Comparison of ENCODE assay signal across 22 cellular contexts in genomic region chr6:78836610-78837009, GRCh38. TPM values are rescaled to one million over a fixed set of nuclear protein-coding genes. Genes with fewer than 3 reads are reported as not detected.
A peak's percentile ranks its signal among the peaks of the same experiment; 100 is the strongest.
DNase-seq lines count a peak whose midpoint lies in the region; ATAC-seq, FAIRE-seq and TF ChIP-seq lines count a peak whose summit lies in the region.
"Had no signal": no experiment of that assay in that cellular context is flagged by ENCODE, and none has a peak within 500 bp of the region (broad histone marks: within the 10 kb centered on the region; RNA-seq: fewer than 3 reads in every experiment).

No MANE protein-coding gene starts in this region.

- TF ChIP-seq POLR2A in HepG2 (IDR thresholded peaks at IDR 0.05; ENCODE audit: insufficient read depth in 1 of 2, low read depth in 2 of 2, low read length in 2 of 2) (no peak), right lobe of liver (IDR thresholded peaks at IDR 0.05) (no peak)

- WGBS in HepG2 (ENCODE audit: low lambda C conversion rate): 2% methylated on average over 3 of the region's 3 CpGs
- 28% methylated on average over 3 of the region's 3 CpGs for WGBS in right lobe of liver (ENCODE audit: insufficient coverage, low coverage, low lambda C conversion rate, missing lambda C conversion rate)
- 15 to 48% (median 22%) methylated on average over 3 of the region's 3 CpGs for WGBS in small intestine, 3 donors
- WGBS in heart right ventricle, 2 donors: 69 to 80% methylated on average over 3 of the region's 3 CpGs

- H3K4me3 ChIP-seq in HepG2 (replicated peaks in 1 of 3; ENCODE audit: insufficient read depth in 1 of 3, low read depth in 2 of 3, low read length in 3 of 3) (no peak overlapping the region), right lobe of liver (no peak overlapping the region), mucosa of descending colon (no peak overlapping the region), small intestine (ENCODE audit: low read depth in 1 of 2, low read length in 2 of 2) (no peak overlapping the region), heart right ventricle (no peak overlapping the region)
- H3K4me3 ChIP-seq: A549; BLaER1 treated with 17β-estradiol and CSF1 and Interleukin-3, amounts not matched to agents 10 nM and 100 nM; GM12878 had no signal

- peak; percentile 20 for DNase-seq in HepG2 (ENCODE audit: low spot score)
- no peak for DNase-seq in right lobe of liver
- no peak for DNase-seq in mucosa of descending colon
- DNase-seq in small intestine: peak; percentile 69
- no peak for DNase-seq in heart right ventricle
- DNase-seq: Caco-2; Calu3; CD4-positive, alpha-beta T cell; CD8-positive, alpha-beta T cell; DMS 273 treated with DMSO at 0.1 percent for 48 hours; DMS79; DND-41; EL; GDM1 had no signal

- POLR2A ChIA-PET in HepG2 (lab: Yijun Ruan, JAX): no interaction called here

- no peaks in the 10 kb centered on the region for H3K9me3 ChIP-seq in HepG2 (ENCODE audit: low read length)
- no peaks in the 10 kb centered on the region for H3K9me3 ChIP-seq in right lobe of liver
- no peaks in the 10 kb centered on the region for H3K9me3 ChIP-seq in mucosa of descending colon
- no peaks in the 10 kb centered on the region for H3K9me3 ChIP-seq in small intestine (ENCODE audit: control insufficient read depth, low read depth)
- peaks cover 0 to 3% (median 0%) of the 10 kb centered on the region in 11 donors for H3K9me3 ChIP-seq in heart right ventricle
- H3K9me3 ChIP-seq: A549; BLaER1 treated with 17β-estradiol and CSF1 and Interleukin-3, amounts not matched to agents 10 nM and 100 nM; Caco-2 had no signal

- no peak for FAIRE-seq in HepG2 (lab: Jason Lieb, UNC)
- FAIRE-seq in small intestine (lab: Jason Lieb, UNC): no peak
- FAIRE-seq: A549, GM12878, GM12892, GM18507 had no signal

- H3K4me1 ChIP-seq in HepG2 (ENCODE audit: insufficient read depth, low read length) (no peaks in the 10 kb centered on the region), right lobe of liver (peaks cover 0 to 2% (median 0%) of the 10 kb centered on the region in 4 donors), mucosa of descending colon (ENCODE audit: low read depth) (peaks cover 9% of the 10 kb centered on the region), small intestine (ENCODE audit: control insufficient read depth in 2 of 2, insufficient read depth in 1 of 2, low read depth in 1 of 2, low read length in 1 of 2) (no peaks in the 10 kb centered on the region), heart right ventricle (peaks cover 0 to 12% (median 0%) of the 10 kb centered on the region in 9 donors)
- H3K4me1 ChIP-seq: A549; BLaER1 treated with 17β-estradiol and CSF1 and Interleukin-3, amounts not matched to agents 10 nM and 100 nM; Caco-2 had no signal

- H3K27ac ChIP-seq in HepG2 (ENCODE audit: extremely low read length, insufficient read depth, low read length) (no peak overlapping the region), right lobe of liver (no peak overlapping the region), small intestine (ENCODE audit: low read depth in 1 of 2, low read length in 1 of 2) (no peak overlapping the region), heart right ventricle (no peak overlapping the region)
- H3K27ac ChIP-seq: 22Rv1; A549; BLaER1 treated with 17β-estradiol and CSF1 and Interleukin-3, amounts not matched to agents 10 nM and 100 nM; C4-2B had no signal

- no peaks in the 10 kb centered on the region for H4K20me1 ChIP-seq in HepG2 (ENCODE audit: insufficient read depth, low read length)
- H4K20me1 ChIP-seq: BLaER1 treated with 17β-estradiol and CSF1 and Interleukin-3, amounts not matched to agents 10 nM and 100 nM had no signal

- BruUV-seq in HepG2 (replicated peaks; lab: Mats Ljungman, UMichigan): no TSS peak

- no peak overlapping the region for H3K4me2 ChIP-seq in HepG2 (ENCODE audit: low read depth, low read length)
- H3K4me2 ChIP-seq: A549; BLaER1 treated with 17β-estradiol and CSF1 and Interleukin-3, amounts not matched to agents 10 nM and 100 nM had no signal

- no peak for TF ChIP-seq CTCF in HepG2 (CRISPR knock-in tag; IDR thresholded peaks at IDR 0.05)
- TF ChIP-seq CTCF in right lobe of liver (IDR thresholded peaks at IDR 0.05): no peak
- TF ChIP-seq CTCF in mucosa of descending colon (IDR thresholded peaks at IDR 0.05): no peak
- no peak for TF ChIP-seq CTCF in heart right ventricle (IDR thresholded peaks at IDR 0.05)

- TF ChIP-seq EP300 in HepG2 (IDR thresholded peaks at IDR 0.05; ENCODE audit: low read depth in 2 of 2, low read length in 2 of 2) (no peak), HepG2 (CRISPR knock-in tag; IDR thresholded peaks at IDR 0.05; ENCODE audit: borderline replicate concordance) (no peak)

- no peak for TF ChIP-seq RAD21 in HepG2 (CRISPR knock-in tag; IDR thresholded peaks at IDR 0.05)

- ATAC-seq in HepG2: no peak
- ATAC-seq in right lobe of liver: no peak
- ATAC-seq in mucosa of descending colon: peak; percentile 20
- no peak for ATAC-seq in HG02852 (IDR thresholded peaks at IDR 0.05; ENCODE audit: unreplicated experiment)
- ATAC-seq in heart right ventricle: no peak
- ATAC-seq: A549; CD8-positive, alpha-beta T cell; GM12878 had no signal

- H2AFZ ChIP-seq in HepG2 (ENCODE audit: low read length): no peak overlapping the region

- CTCF ChIA-PET in HepG2 (lab: Yijun Ruan, JAX; ENCODE audit: low intra/inter-chr PET ratio, low total read pairs): no interaction called here

- intact Hi-C loops in HepG2 (cut with micrococcal nuclease; ENCODE audit: unreplicated experiment) (no loop called here), right lobe of liver (cut with DNase I) (no loop called here), mucosa of descending colon (cut with DNase I, micrococcal nuclease) (no loop called here), heart right ventricle (cut with DNase I) (no loop called here)

- H3K79me2 ChIP-seq in HepG2 (ENCODE audit: insufficient read depth, low read length): no peaks in the 10 kb centered on the region

- no peak overlapping the region for H3K9ac ChIP-seq in HepG2 (ENCODE audit: insufficient read depth, low read depth, low read length)
- H3K9ac ChIP-seq: BLaER1 treated with 17β-estradiol and CSF1 and Interleukin-3, amounts not matched to agents 10 nM and 100 nM had no signal

- H3K27me3 ChIP-seq in HepG2 (ENCODE audit: control insufficient read depth in 1 of 2, insufficient read depth in 2 of 2, low read length in 2 of 2) (no peaks in the 10 kb centered on the region), right lobe of liver (no peaks in the 10 kb centered on the region), small intestine (ENCODE audit: control insufficient read depth in 2 of 2, insufficient read depth in 2 of 2, low read length in 2 of 2) (no peaks in the 10 kb centered on the region), heart right ventricle (peaks cover 0 to 3% (median 0%) of the 10 kb centered on the region in 7 donors)
- H3K27me3 ChIP-seq: BLaER1 treated with 17β-estradiol and CSF1 and Interleukin-3, amounts not matched to agents 10 nM and 100 nM had no signal

- in situ Hi-C loops in HepG2 (cut with HindIII; ENCODE audit: extremely low pct_ligation_motif_present, low pct_unique_long_range_greater_than_20kb): no loop called here

- no peaks in the 10 kb centered on the region for H3K36me3 ChIP-seq in HepG2 (replicated peaks in 1 of 2; ENCODE audit: control insufficient read depth in 1 of 2, insufficient read depth in 2 of 2, low read length in 2 of 2)
- no peaks in the 10 kb centered on the region for H3K36me3 ChIP-seq in right lobe of liver
- no peaks in the 10 kb centered on the region for H3K36me3 ChIP-seq in mucosa of descending colon (ENCODE audit: low read depth)
- H3K36me3 ChIP-seq in small intestine (ENCODE audit: control insufficient read depth in 2 of 2, insufficient read depth in 2 of 2, low read length in 2 of 2): no peaks in the 10 kb centered on the region
- H3K36me3 ChIP-seq in heart right ventricle: no peaks in the 10 kb centered on the region
- H3K36me3 ChIP-seq: BLaER1 treated with 17β-estradiol and CSF1 and Interleukin-3, amounts not matched to agents 10 nM and 100 nM had no signal

TF ChIP-seq in HepG2, 621 proteins besides CTCF, POLR2A, EP300 and RAD21 (continues in another document):
- TF ChIP-seq ZMYM3 (CRISPR knock-in tag; IDR thresholded peaks at IDR 0.05): no peak

RNA-seq across cellular contexts. Expression of gene IRAK1BP1, which starts 30.7 kb away (rescaled TPM):
- 1.5 and 1.9 TPM in 2 replicates for total RNA-seq in HepG2 (2016; rRNA removed; fragmentation: Illumina TruSeq; extraction: Trizol)
- 0.62 and 0.71 TPM in 2 replicates for total RNA-seq in HepG2 (2016; cell fraction: cytosol; rRNA removed; fragmentation: Illumina TruSeq; extraction: Trizol; ENCODE audit: low read depth)
- total RNA-seq in HepG2 (2016; cell fraction: insoluble cytoplasmic fraction; rRNA removed; fragmentation: Illumina TruSeq; extraction: Trizol): 2.0 and 2.1 TPM in 2 replicates
- total RNA-seq in HepG2 (2016; cell fraction: membrane; rRNA removed; fragmentation: Illumina TruSeq; extraction: Trizol): 0.96 and 1.2 TPM in 2 replicates
- total RNA-seq in HepG2 (2016; cell fraction: nucleus; rRNA removed; fragmentation: Illumina TruSeq; extraction: Trizol): 3.3 and 4.1 TPM in 2 replicates
- polyA plus RNA-seq in HepG2 (2011; rRNA removed): 0.68 and 0.86 TPM in 2 replicates
- polyA plus RNA-seq in HepG2 (2011; cell fraction: cytosol; rRNA removed): 0.32 and 0.36 TPM in 2 replicates
- 0.50 and 0.69 TPM in 2 replicates for polyA plus RNA-seq in HepG2 (2011; cell fraction: nucleus; rRNA removed)
- 0.43 and 0.71 TPM in 2 replicates for polyA plus RNA-seq in HepG2 (2012)
- polyA plus RNA-seq in HepG2 (2016; cell fraction: cytosol; fragmentation: Illumina TruSeq; extraction: Trizol; ENCODE audit: low read depth): 0.35 and 0.50 TPM in 2 replicates
- polyA plus RNA-seq in HepG2 (2016; cell fraction: insoluble cytoplasmic fraction; fragmentation: Illumina TruSeq; extraction: Trizol; ENCODE audit: low read depth): 1.5 and 1.9 TPM in 2 replicates
- 0.60 and 0.72 TPM in 2 replicates for polyA plus RNA-seq in HepG2 (2016; cell fraction: membrane; fragmentation: Illumina TruSeq; extraction: Trizol; ENCODE audit: low read depth)
- polyA plus RNA-seq in HepG2 (2016; cell fraction: nucleus; fragmentation: Illumina TruSeq; extraction: Trizol; ENCODE audit: insufficient read depth, low read depth): 2.0 and 2.4 TPM in 2 replicates
- 0.76 and 3.2 TPM in 2 replicates for polyA minus RNA-seq in HepG2 (2011; rRNA and poly(A)+ RNA removed; ENCODE audit: low replicate concordance)
- 0.40 and 0.53 TPM in 2 replicates for polyA minus RNA-seq in HepG2 (2011; cell fraction: cytosol; rRNA and poly(A)+ RNA removed)
- polyA minus RNA-seq in HepG2 (2011; cell fraction: nucleus; rRNA and poly(A)+ RNA removed): 3.7 and 5.0 TPM in 2 replicates
- total RNA-seq in right lobe of liver: 1 to 10 TPM in 4 of 6 experiments, under 1 TPM in 2; 0.49 to 1.2 (median 1.1) TPM
- total RNA-seq in mucosa of descending colon: 1 to 10 TPM; 2.9 to 4.6 (median 3.4) TPM
- 1 to 10 TPM in 1 of 3 donors, under 1 TPM in 2; 0.22 to 2.2 (median 0.27) TPM for polyA plus RNA-seq in small intestine
- total RNA-seq in heart right ventricle: 1 to 10 TPM; 2.0 to 6.9 (median 3.2) TPM
- 1 to 10 TPM; 1.1 to 5.4 TPM for polyA plus RNA-seq in heart right ventricle

Comparison
In these comparisons a context has a peak if more than half of its experiments do, and no peak if none do; other contexts are left out.
1. DNase-seq: peak in HepG2 (single experiment) and small intestine (single experiment); none in right lobe of liver (0 of 3), mucosa of descending colon (0 of 3) and heart right ventricle (0 of 2).